In genomic region chrX:24149346-24150050, GRCh38 we compare ENCODE assay signal across 8 cellular contexts. TPM values are rescaled to one million over a fixed set of nuclear protein-coding genes. Genes with fewer than 3 reads are reported as not detected.
A peak's percentile ranks its signal among the peaks of the same experiment; 100 is the strongest.
DNase-seq lines count a peak whose midpoint lies in the region; ATAC-seq and TF ChIP-seq lines count a peak whose summit lies in the region.

ZFX (plus strand) TSS chrX:24149729; CDS start chrX:24172743, 23,014 bp downstream.

- H3K36me3 Mint-ChIP-seq in activated T-helper 1 cell treated with anti-CD3 and anti-CD28 coated beads, Interleukin-12 subunit alpha, Interleukin-12 subunit beta, Interleukin-2, Interleukin-4 antibody, amounts not matched to agents 30 ng/mL and 10 ng/mL and 1 ng/mL, durations not matched to agents 14 hours and 24 hours and 36 hours (ENCODE audit: low read depth) = peaks cover 21% of the 10 kb centered on the region
- peaks cover 23% of the 10 kb centered on the region for H3K36me3 Mint-ChIP-seq in nephron (ENCODE audit: low read depth)

- WGBS in stomach, 5 donors = 0% methylated on average over 7 to 84 of the region's 105 CpGs; no CpG with 5 or more reads in 1 of the 5 donors

- H3K27me3 ChIP-seq in OCI-LY3 (ENCODE audit: low read depth, low read length) (no peaks in the 10 kb centered on the region), stomach (no peaks in the 10 kb centered on the region)

- peak within 1 kb of the TSS; percentile 84 for H3K4me2 ChIP-seq in OCI-LY3 (ENCODE audit: low read length)

- no peak for TF ChIP-seq CTCF in OCI-LY3 (IDR thresholded peaks at IDR 0.05; ENCODE audit: low read depth, low read length)
- TF ChIP-seq CTCF in fibroblast of mammary gland (conservative IDR thresholded peaks at IDR 0.05; ENCODE audit: control insufficient read depth, insufficient read depth, low read depth, low read length) = no peak
- no peak for TF ChIP-seq CTCF in nephron (IDR thresholded peaks at IDR 0.05; ENCODE audit: unreplicated experiment in 3 of 3)
- no peak for TF ChIP-seq CTCF in stomach (IDR thresholded peaks at IDR 0.05)

- peak within 1 kb of the TSS; percentile 95 for H3K4me3 Mint-ChIP-seq in activated T-helper 1 cell treated with anti-CD3 and anti-CD28 coated beads, Interleukin-12 subunit alpha, Interleukin-12 subunit beta, Interleukin-2, Interleukin-4 antibody, amounts not matched to agents 30 ng/mL and 10 ng/mL and 1 ng/mL, durations not matched to agents 14 hours and 24 hours and 36 hours
- peak within 1 kb of the TSS; percentile 87 to 96 (median 95) for H3K4me3 Mint-ChIP-seq in nephron

- no peaks in the 10 kb centered on the region for H3K27me3 Mint-ChIP-seq in activated T-helper 1 cell treated with anti-CD3 and anti-CD28 coated beads, Interleukin-12 subunit alpha, Interleukin-12 subunit beta, Interleukin-2, Interleukin-4 antibody, amounts not matched to agents 30 ng/mL and 10 ng/mL and 1 ng/mL, durations not matched to agents 14 hours and 24 hours and 36 hours (ENCODE audit: insufficient read depth)
- H3K27me3 Mint-ChIP-seq in nephron (ENCODE audit: low read depth) = no peaks in the 10 kb centered on the region

- H3K9me3 ChIP-seq in OCI-LY3 (ENCODE audit: insufficient read depth, low read length) (no peaks in the 10 kb centered on the region), stomach (no peaks in the 10 kb centered on the region)

- H3K27ac Mint-ChIP-seq in activated T-helper 1 cell treated with anti-CD3 and anti-CD28 coated beads, Interleukin-12 subunit alpha, Interleukin-12 subunit beta, Interleukin-2, Interleukin-4 antibody, amounts not matched to agents 30 ng/mL and 10 ng/mL and 1 ng/mL, durations not matched to agents 14 hours and 24 hours and 36 hours = peak within 1 kb of the TSS; percentile 92
- H3K27ac Mint-ChIP-seq in nephron = peak within 1 kb of the TSS; percentile 100

- no peak for TF ChIP-seq POLR2A in stomach (IDR thresholded peaks at IDR 0.05)

- H3K4me1 ChIP-seq in OCI-LY3 (ENCODE audit: low read length) (peaks cover 29% of the 10 kb centered on the region), stomach (peaks cover 8 to 76% (median 58%) of the 10 kb centered on the region in 4 donors)

- TF ChIP-seq EP300 in stomach (IDR thresholded peaks at IDR 0.05) = no peak

- H2AFZ ChIP-seq in OCI-LY3 (ENCODE audit: low read depth, low read length) = no peak within 1 kb of the TSS

- H3K36me3 ChIP-seq in OCI-LY3 (replicated peaks; ENCODE audit: low read depth, low read length) (peaks cover 6% of the 10 kb centered on the region), stomach (no peaks in the 10 kb centered on the region)

- H3K9ac ChIP-seq in OCI-LY3 (ENCODE audit: low read length) = peak within 1 kb of the TSS; percentile 95

- DNase-seq in SKM-1 treated with dmso at 0.1 percent for 144 hours (lab: John Stamatoyannopoulos, UW; ENCODE audit: unreplicated experiment) (peak; percentile 17), SKM-1 (lab: John Stamatoyannopoulos, UW; ENCODE audit: unreplicated experiment) (no peak), fibroblast of mammary gland (ENCODE audit: low read depth) (peak; percentile 57), stomach (peak; percentile 77)
- peak; percentile 35 for DNase-seq in activated T-helper 1 cell treated with anti-CD3 and anti-CD28 coated beads, Interleukin-12 subunit alpha, Interleukin-12 subunit beta, Interleukin-2, Interleukin-4 antibody, amounts not matched to agents 30 ng/mL and 10 ng/mL and 1 ng/mL, durations not matched to agents 14 hours and 24 hours and 36 hours (ENCODE audit: low spot score)

- H3K4me1 Mint-ChIP-seq in activated T-helper 1 cell treated with anti-CD3 and anti-CD28 coated beads, Interleukin-12 subunit alpha, Interleukin-12 subunit beta, Interleukin-2, Interleukin-4 antibody, amounts not matched to agents 30 ng/mL and 10 ng/mL and 1 ng/mL, durations not matched to agents 14 hours and 24 hours and 36 hours (ENCODE audit: low read depth) = peaks cover 70% of the 10 kb centered on the region
- peaks cover 76% of the 10 kb centered on the region for H3K4me1 Mint-ChIP-seq in nephron

- peak; percentile 38 for ATAC-seq in HG02943 (IDR thresholded peaks at IDR 0.05; ENCODE audit: low read depth, unreplicated experiment)

- peak within 1 kb of the TSS; percentile 92 for H3K4me3 ChIP-seq in OCI-LY3 (ENCODE audit: low read length)
- H3K4me3 ChIP-seq in fibroblast of mammary gland (ENCODE audit: control insufficient read depth, low read depth, low read length) = peak within 1 kb of the TSS; percentile 93
- peak within 1 kb of the TSS; percentile 57 to 75 (median 69) for H3K4me3 ChIP-seq in stomach

- intact Hi-C loops in activated T-helper 1 cell treated with anti-CD3 and anti-CD28 coated beads, Interleukin-12 subunit alpha, Interleukin-12 subunit beta, Interleukin-2, Interleukin-4 antibody, amounts not matched to agents 30 ng/mL and 10 ng/mL and 1 ng/mL, durations not matched to agents 14 hours and 24 hours and 36 hours (cut with micrococcal nuclease) = loop anchor here (1.0 to 10.0 kb wide), 11 partner anchors 19 to 482 kb away; partner anchors contain the start of genes CXorf58, EIF2S3, PRDX4 and SAT1
- intact Hi-C loops in stomach (cut with DNase I; ENCODE audit: low total_unique reads) = no loop called here

- H3K27ac ChIP-seq in OCI-LY3 (ENCODE audit: low read length) (peak within 1 kb of the TSS; percentile 95), stomach (peak within 1 kb of the TSS; percentile 92 to 100 (median 99))

- H4K20me1 ChIP-seq in OCI-LY3 (ENCODE audit: insufficient read depth, low read length) = peaks cover 26% of the 10 kb centered on the region

- H3K9me3 Mint-ChIP-seq in activated T-helper 1 cell treated with anti-CD3 and anti-CD28 coated beads, Interleukin-12 subunit alpha, Interleukin-12 subunit beta, Interleukin-2, Interleukin-4 antibody, amounts not matched to agents 30 ng/mL and 10 ng/mL and 1 ng/mL, durations not matched to agents 14 hours and 24 hours and 36 hours = no peaks in the 10 kb centered on the region
- no peaks in the 10 kb centered on the region for H3K9me3 Mint-ChIP-seq in nephron

- peaks cover 50% of the 10 kb centered on the region for H3K79me2 ChIP-seq in OCI-LY3 (ENCODE audit: low read length)

RNA-seq across cellular contexts. Expression of gene ZFX, which starts in this region (rescaled TPM):
- total RNA-seq in activated T-helper 1 cell treated with anti-CD3 and anti-CD28 coated beads, Interleukin-12 subunit alpha, Interleukin-12 subunit beta, Interleukin-2, Interleukin-4 antibody, amounts not matched to agents 30 ng/mL and 10 ng/mL and 1 ng/mL, durations not matched to agents 14 hours and 24 hours and 36 hours = 43.3 and 43.6 TPM in 2 replicates
- total RNA-seq in stomach = 10 to 100 TPM; 15.8 to 73.6 (median 21.7) TPM
- 1 to 10 TPM; 3.8 to 8.9 (median 4.8) TPM for polyA plus RNA-seq in stomach
